Comparison of ENCODE assay signal across 8 cellular contexts in genomic region chr2:96869281-96869823, GRCh38. TPM values are rescaled to one million over a fixed set of nuclear protein-coding genes. Genes with fewer than 3 reads are reported as not detected.
DNase-seq lines count a peak whose midpoint lies in the region; ATAC-seq and TF ChIP-seq lines count a peak whose summit lies in the region.

No MANE protein-coding gene starts in this region.

- ATAC-seq in body of pancreas (peak; percentile 66), gastrocnemius medialis (peak; percentile 27 to 32)

- H3K36me3 Mint-ChIP-seq in activated T-cell treated with anti-CD3 and anti-CD28 coated beads, Interleukin-2, amount 50 U/mL, for 24 hours (ENCODE audit: low read depth): peaks cover 14% of the 10 kb centered on the region

- peak; percentile 51 for DNase-seq in activated T-cell treated with anti-CD3 and anti-CD28 coated beads, Interleukin-2, amount 50 U/mL, for 24 hours
- DNase-seq in activated T-cell treated with anti-CD3 and anti-CD28 coated beads for 4 hours (no peak), body of pancreas (peak; percentile 71 to 85 (median 85)), gastrocnemius medialis (peak in 1 of 2 donors; percentile 44), pons (ENCODE audit: low spot score) (no peak), DMS114 treated with DMSO at 0.1 percent for 48 hours (lab: John Stamatoyannopoulos, UW; ENCODE audit: unreplicated experiment) (no peak)

- WGBS in body of pancreas, 2 donors: 0% methylated on average over 51 of the region's 65 CpGs; no CpG with 5 or more reads in 1 of the 2 donors

- no peaks in the 10 kb centered on the region for H4K20me1 ChIP-seq in KMS-11 (ENCODE audit: insufficient read depth)

- peaks cover 5% of the 10 kb centered on the region; the same call in 1 of the 2 replicates for H3K79me2 ChIP-seq in KMS-11 (ENCODE audit: insufficient read depth, low read depth)

- H3K9me3 ChIP-seq in body of pancreas: no peaks in the 10 kb centered on the region
- H3K9me3 ChIP-seq in iPS-18a (ENCODE audit: control insufficient read depth, low read depth, low read length): no peaks in the 10 kb centered on the region
- no peaks in the 10 kb centered on the region for H3K9me3 ChIP-seq in gastrocnemius medialis

- H3K27ac ChIP-seq in KMS-11 (peak overlapping the region; percentile 76), body of pancreas (peak overlapping the region; percentile 76 to 95 (median 82)), iPS-18a (ENCODE audit: low read length) (peak overlapping the region; percentile 91), gastrocnemius medialis (peak overlapping the region; percentile 86 to 90 (median 87))

- no peak overlapping the region for H3K27ac Mint-ChIP-seq in activated T-cell treated with anti-CD3 and anti-CD28 coated beads, Interleukin-2, amount 50 U/mL, for 24 hours

- in situ Hi-C loops in gastrocnemius medialis (cut with MboI; ENCODE audit: low sequenced_read_pairs in 4 of 4): no loop called here

- H3K9ac ChIP-seq in KMS-11: peak overlapping the region; percentile 96
- H3K9ac ChIP-seq in iPS-18a (ENCODE audit: low read length): peak overlapping the region; percentile 95

- TF ChIP-seq POLR2A in body of pancreas (IDR thresholded peaks at IDR 0.05) (no peak), gastrocnemius medialis (IDR thresholded peaks at IDR 0.05) (no peak)

- H3K4me3 ChIP-seq in KMS-11 (IDR thresholded peaks at IDR 0.05; ENCODE audit: insufficient read depth, low read depth, low read length) (peak overlapping the region; percentile 85), body of pancreas (peak overlapping the region; percentile 90 to 91), iPS-18a (ENCODE audit: low read length) (peak overlapping the region; percentile 71), gastrocnemius medialis (peak overlapping the region; percentile 74 to 95 (median 80))

- peak overlapping the region; percentile 73 for H3K4me2 ChIP-seq in KMS-11

- H2AFZ ChIP-seq in KMS-11 (ENCODE audit: low read depth): peak overlapping the region; percentile 79

- H3K4me1 ChIP-seq in KMS-11 (ENCODE audit: low read depth, poor library complexity, severe bottlenecking): no peaks in the 10 kb centered on the region
- H3K4me1 ChIP-seq in body of pancreas: peaks cover 54% of the 10 kb centered on the region
- H3K4me1 ChIP-seq in iPS-18a (ENCODE audit: control insufficient read depth, low read depth, low read length): peaks cover 28% of the 10 kb centered on the region
- peaks cover 30 to 35% of the 10 kb centered on the region in 2 donors for H3K4me1 ChIP-seq in gastrocnemius medialis

- 0 out of 2 replicates have a peak, but pooled peaks have one; percentile 8 for TF ChIP-seq CTCF in KMS-11 (conservative IDR thresholded peaks at IDR 0.05; ENCODE audit: low read depth, low read length)
- TF ChIP-seq CTCF in body of pancreas (IDR thresholded peaks at IDR 0.05): peak in 2 of 7 experiments; percentile 5 to 6
- peak in 2 of 5 experiments; percentile 6 to 29 for TF ChIP-seq CTCF in gastrocnemius medialis (IDR thresholded peaks at IDR 0.05 in 4 of 5, conservative IDR thresholded peaks at IDR 0.05 in 1 of 5)

- H3K9me3 Mint-ChIP-seq in activated T-cell treated with anti-CD3 and anti-CD28 coated beads, Interleukin-2, amount 50 U/mL, for 24 hours: no peaks in the 10 kb centered on the region

- H3K27me3 Mint-ChIP-seq in activated T-cell treated with anti-CD3 and anti-CD28 coated beads, Interleukin-2, amount 50 U/mL, for 24 hours: peaks cover 7% of the 10 kb centered on the region

- H3K36me3 ChIP-seq in KMS-11 (ENCODE audit: insufficient read depth) (no peaks in the 10 kb centered on the region), body of pancreas (replicated peaks in 1 of 2; ENCODE audit: insufficient read depth in 1 of 2, low read depth in 2 of 2) (peaks cover 0 to 6% of the 10 kb centered on the region in 2 donors), iPS-18a (ENCODE audit: control insufficient read depth, low read depth, low read length) (peaks cover 28% of the 10 kb centered on the region), gastrocnemius medialis (peaks cover 0 to 12% of the 10 kb centered on the region in 2 donors)

- intact Hi-C loops in body of pancreas (cut with DNase I) (no loop called here), gastrocnemius medialis (cut with DNase I; ENCODE audit: low total_unique reads) (loop anchor here (1.0 to 2.0 kb wide), 3 partner anchors 11 to 53 kb away; partner anchors contain the start of genes ANKRD39 and CNNM3)

- peak overlapping the region; percentile 49 for H3K4me3 Mint-ChIP-seq in activated T-cell treated with anti-CD3 and anti-CD28 coated beads, Interleukin-2, amount 50 U/mL, for 24 hours

- H3K4me1 Mint-ChIP-seq in activated T-cell treated with anti-CD3 and anti-CD28 coated beads, Interleukin-2, amount 50 U/mL, for 24 hours (ENCODE audit: low read depth): peaks cover 50% of the 10 kb centered on the region

- H3K27me3 ChIP-seq in KMS-11 (ENCODE audit: insufficient read depth, low read depth): no peaks in the 10 kb centered on the region
- no peaks in the 10 kb centered on the region for H3K27me3 ChIP-seq in body of pancreas
- peaks cover 9% of the 10 kb centered on the region for H3K27me3 ChIP-seq in iPS-18a (ENCODE audit: control insufficient read depth, insufficient read depth, low read length)
- no peaks in the 10 kb centered on the region for H3K27me3 ChIP-seq in gastrocnemius medialis

RNA-seq across cellular contexts. Expression of gene SEMA4C, which starts 0.5 kb away (rescaled TPM):
- total RNA-seq in body of pancreas (10 to 100 TPM; 11.2 to 13.7 TPM), gastrocnemius medialis (1 to 10 TPM; 3.2 to 8.6 (median 6.5) TPM)

RNA-seq across cellular contexts. Expression of gene ANKRD39, which starts 11.5 kb away (rescaled TPM):
- total RNA-seq in body of pancreas: 10 to 100 TPM in 1 of 2 donors, 1 to 10 TPM in 1; 2.3 to 14.3 TPM
- total RNA-seq in gastrocnemius medialis: 10 to 100 TPM; 25.8 to 50.6 (median 43.8) TPM

RNA-seq across cellular contexts. Expression of gene ANKRD23, which starts 25.5 kb away (rescaled TPM):
- 10 to 100 TPM in 1 of 2 donors, 1 to 10 TPM in 1; 4.2 to 12.9 TPM for total RNA-seq in body of pancreas
- 1,000 to 10,000 TPM in 2 of 4 donors, 100 to 1,000 TPM in 2; 642 to 1,565 (median 923) TPM for total RNA-seq in gastrocnemius medialis

RNA-seq across cellular contexts. Expression of gene CNNM3, which starts 53.3 kb away (rescaled TPM):
- total RNA-seq in body of pancreas (10 to 100 TPM; 18.2 to 57.7 TPM), gastrocnemius medialis (1 to 10 TPM; 3.3 to 9.8 (median 8.6) TPM)

Comparison
In these comparisons a context has a peak if more than half of its experiments do, and no peak if none do; other contexts are left out.
1. DNase-seq: peak in activated T-cell treated with anti-CD3 and anti-CD28 coated beads, Interleukin-2, amount 50 U/mL, for 24 hours (single experiment) and body of pancreas (4 of 4); none in activated T-cell treated with anti-CD3 and anti-CD28 coated beads for 4 hours (single experiment), pons (single experiment) and DMS114 treated with DMSO at 0.1 percent for 48 hours (single experiment).
2. RNA of gene ANKRD23, which starts 25.5 kb away (total RNA-seq): 642 to 1,565 TPM in gastrocnemius medialis; 4.2 to 12.9 TPM in body of pancreas; every median in the first group is over 10 times any median in the second.
3. Peak in every context shown above with its lines, with median percentiles within 50 percentile points of each other: H3K27ac ChIP-seq and H3K4me3 ChIP-seq.